Comparison of ENCODE assay signal across 19 cellular contexts in the genomic region with DNA sequence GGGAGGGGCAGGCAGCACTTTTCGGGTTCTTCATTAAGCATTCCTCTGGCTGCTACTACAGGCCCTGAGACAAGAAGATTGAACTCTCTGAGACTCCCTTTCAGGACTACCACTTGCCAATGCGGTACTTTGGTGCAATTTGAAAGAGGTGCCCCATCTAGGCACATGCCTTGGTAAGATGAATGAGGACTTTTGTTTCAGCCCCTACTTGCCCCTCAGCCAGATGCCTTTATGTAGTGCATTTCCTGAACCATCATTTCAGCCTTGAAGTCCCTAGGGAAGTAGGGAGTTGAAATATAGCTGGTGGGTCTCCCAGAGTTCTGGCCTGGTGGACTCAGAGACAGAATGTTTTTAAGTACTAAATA.
"Had no signal": no experiment of that assay in that cellular context is flagged by ENCODE, and none has a peak within 500 bp of the region (broad histone marks: within the 10 kb centered on the region; RNA-seq: fewer than 3 reads in every experiment).

No MANE protein-coding gene starts in this region.

- H3K27me3 ChIP-seq: brain microvascular endothelial cell, dorsolateral prefrontal cortex, right atrium auricular region, tibial artery, uterus had no signal

- H3K27ac ChIP-seq: brain microvascular endothelial cell, dorsolateral prefrontal cortex, epithelial cell of prostate, prostate gland, right atrium auricular region, uterus had no signal

- H3K36me3 Mint-ChIP-seq: activated naive CD8-positive, alpha-beta T cell; mesothelial cell of epicardium had no signal

- H3K27ac Mint-ChIP-seq: activated naive CD8-positive, alpha-beta T cell; activated T-helper 1 cell treated with anti-CD3 and anti-CD28 coated beads, Interleukin-12 subunit alpha, Interleukin-12 subunit beta, Interleukin-2, Interleukin-4 antibody, amounts not matched to agents 30 ng/mL and 10 ng/mL and 1 ng/mL, durations not matched to agents 14 hours and 24 hours and 36 hours; mesothelial cell of epicardium had no signal

- H3K4me3 ChIP-seq: dorsolateral prefrontal cortex, lung, prostate gland, right atrium auricular region, tibial artery, uterus had no signal

- H3K9me3 ChIP-seq: prostate gland, right atrium auricular region, tibial artery, uterus had no signal

- H3K27me3 Mint-ChIP-seq: activated naive CD8-positive, alpha-beta T cell had no signal

- H3K9me3 Mint-ChIP-seq: activated T-helper 1 cell treated with anti-CD3 and anti-CD28 coated beads, Interleukin-12 subunit alpha, Interleukin-12 subunit beta, Interleukin-2, Interleukin-4 antibody, amounts not matched to agents 30 ng/mL and 10 ng/mL and 1 ng/mL, durations not matched to agents 14 hours and 24 hours and 36 hours; mesothelial cell of epicardium; nephron had no signal

- H3K36me3 ChIP-seq: brain microvascular endothelial cell, prostate gland, right atrium auricular region, tibial artery, uterus had no signal

- H3K4me1 ChIP-seq: prostate gland, uterus had no signal

- DNase-seq: activated CD4-positive, alpha-beta T cell treated with anti-CD3 and anti-CD28 coated beads, Interleukin-2, amount 50 U/mL, for 4 hours; activated gamma-delta T cell treated with Interleukin-2 at 50 U/mL for 16 hours; amygdala; brain microvascular endothelial cell; central memory CD4-positive, alpha-beta T cell; dorsolateral prefrontal cortex; stimulated activated CD4-positive, alpha-beta T cell treated with anti-CD3 and anti-CD28 coated beads, Interleukin-2, amount 100 ng/mL, for 24 hours; stimulated activated naive CD4-positive, alpha-beta T cell treated with Interleukin-2 at 50 U/mL for 16 hours; substantia nigra; tibial artery; uterus had no signal

- H3K4me3 Mint-ChIP-seq: activated naive CD8-positive, alpha-beta T cell; activated T-helper 1 cell treated with anti-CD3 and anti-CD28 coated beads, Interleukin-12 subunit alpha, Interleukin-12 subunit beta, Interleukin-2, Interleukin-4 antibody, amounts not matched to agents 30 ng/mL and 10 ng/mL and 1 ng/mL, durations not matched to agents 14 hours and 24 hours and 36 hours; mesothelial cell of epicardium; nephron had no signal
